Comparison of ENCODE assay signal across 22 cellular contexts in genomic region chr2:82339805-82340204, GRCh38.
DNase-seq lines count a peak whose midpoint lies in the region; ATAC-seq, FAIRE-seq and TF ChIP-seq lines count a peak whose summit lies in the region.
"Had no signal": no experiment of that assay in that cellular context is flagged by ENCODE, and none has a peak within 500 bp of the region (broad histone marks: within the 10 kb centered on the region; RNA-seq: fewer than 3 reads in every experiment).

No MANE protein-coding gene starts in this region.

- 23% methylated on average over 2 of the region's 2 CpGs for WGBS in A549 (ENCODE audit: missing lambda C conversion rate)
- WGBS in smooth muscle cell (ENCODE audit: low lambda C conversion rate), result 93% methylated on average over 2 of the region's 2 CpGs

- POLR2A ChIA-PET in A549 (lab: Yijun Ruan, JAX), result no interaction called here
- POLR2A ChIA-PET in naive thymus-derived CD8-positive, alpha-beta T cell (lab: Charles Lee), result no interaction called here

- H3K27ac ChIP-seq in A549, result no peak overlapping the region
- no peak overlapping the region for H3K27ac ChIP-seq in OCI-LY3 (ENCODE audit: low read length)
- peak overlapping the region; percentile 37 for H3K27ac ChIP-seq in smooth muscle cell (ENCODE audit: low read depth)
- H3K27ac ChIP-seq: 22Rv1, BLaER1 had no signal

- H2AFZ ChIP-seq in OCI-LY3 (ENCODE audit: low read depth, low read length) (no peak overlapping the region), smooth muscle cell (ENCODE audit: low read depth) (peak overlapping the region; percentile 57)

- FAIRE-seq in A549 (lab: Jason Lieb, UNC), result peak; percentile 13
- FAIRE-seq: GM12891, GM19239 had no signal

- TF ChIP-seq CTCF in A549 (IDR thresholded peaks at IDR 0.05) (no peak), OCI-LY3 (IDR thresholded peaks at IDR 0.05; ENCODE audit: low read depth, low read length) (no peak), smooth muscle cell (IDR thresholded peaks at IDR 0.05; ENCODE audit: borderline replicate concordance, insufficient read depth, poor library complexity, severe bottlenecking) (no peak)

- H3K9me3 ChIP-seq in A549, result 0 out of 3 replicates have a peak, but pooled peaks cover 3% of the 10 kb centered on the region
- no peaks in the 10 kb centered on the region for H3K9me3 ChIP-seq in OCI-LY3 (ENCODE audit: insufficient read depth, low read length)
- H3K9me3 ChIP-seq in smooth muscle cell (replicated peaks; ENCODE audit: low read depth), result no peaks in the 10 kb centered on the region
- H3K9me3 ChIP-seq: BE2C, BLaER1 had no signal

- H3K4me1 ChIP-seq in A549 (no peaks in the 10 kb centered on the region), OCI-LY3 (ENCODE audit: low read length) (peaks cover 19% of the 10 kb centered on the region), smooth muscle cell (ENCODE audit: low read depth) (no peaks in the 10 kb centered on the region)
- H3K4me1 ChIP-seq: BE2C had no signal

- H3K36me3 Mint-ChIP-seq in naive thymus-derived CD8-positive, alpha-beta T cell, result no peaks in the 10 kb centered on the region
- H3K36me3 Mint-ChIP-seq: CD14-positive monocyte; CD4-positive, alpha-beta memory T cell; CD4-positive, CD25-positive, alpha-beta regulatory T cell; CD8-positive, alpha-beta memory T cell had no signal

- DNase-seq in A549 (ENCODE audit: low read depth in 1 of 2, low spot score in 1 of 2) (no peak), smooth muscle cell (lab: John Stamatoyannopoulos, UW; ENCODE audit: unreplicated experiment) (no peak)
- DNase-seq in naive thymus-derived CD8-positive, alpha-beta T cell, result no peak
- no peak for DNase-seq in activated naive CD4-positive, alpha-beta T cell treated with anti-CD3 and anti-CD28 coated beads, Interleukin-2, amount 50 U/mL, for 16 hours
- DNase-seq: ACHN; BE2C; C1 segment of cervical spinal cord; CD4-positive, alpha-beta memory T cell; CD4-positive, CD25-positive, alpha-beta regulatory T cell; CD8-positive, alpha-beta memory T cell; COR-L47; DMS 273 treated with DMSO at 0.1 percent for 48 hours; DMS153; DMS79; DND-41; GDM1 had no signal

- TF ChIP-seq EP300 in A549 (IDR thresholded peaks at IDR 0.05), result no peak

- no peak overlapping the region for H3K27ac Mint-ChIP-seq in naive thymus-derived CD8-positive, alpha-beta T cell
- H3K27ac Mint-ChIP-seq: CD14-positive monocyte; CD4-positive, alpha-beta memory T cell; CD4-positive, CD25-positive, alpha-beta regulatory T cell; CD8-positive, alpha-beta memory T cell had no signal

- H3K4me2 ChIP-seq in A549 (no peak overlapping the region), OCI-LY3 (ENCODE audit: low read length) (0 out of 2 replicates have a peak overlapping the region, but pooled peaks have one; percentile 6), smooth muscle cell (peak overlapping the region; percentile 30)

- peaks cover 0 to 8% (median 4%) of the 10 kb centered on the region in 9 donors for H3K9me3 Mint-ChIP-seq in naive thymus-derived CD8-positive, alpha-beta T cell

- H3K4me3 ChIP-seq in A549 (no peak overlapping the region), OCI-LY3 (ENCODE audit: low read length) (no peak overlapping the region), smooth muscle cell (no peak overlapping the region)
- H3K4me3 ChIP-seq: BLaER1 had no signal

- H3K79me2 ChIP-seq in OCI-LY3 (ENCODE audit: low read length) (no peaks in the 10 kb centered on the region), smooth muscle cell (ENCODE audit: low read depth) (no peaks in the 10 kb centered on the region)

- H3K9ac ChIP-seq in OCI-LY3 (ENCODE audit: low read length) (no peak overlapping the region), smooth muscle cell (ENCODE audit: low read depth) (no peak overlapping the region)
- H3K9ac ChIP-seq: BLaER1 had no signal

- no peaks in the 10 kb centered on the region for H3K4me1 Mint-ChIP-seq in naive thymus-derived CD8-positive, alpha-beta T cell
- H3K4me1 Mint-ChIP-seq: CD14-positive monocyte; CD4-positive, alpha-beta memory T cell; CD4-positive, CD25-positive, alpha-beta regulatory T cell; CD8-positive, alpha-beta memory T cell had no signal

- H3K27me3 ChIP-seq in OCI-LY3 (ENCODE audit: low read depth, low read length) (no peaks in the 10 kb centered on the region), smooth muscle cell (ENCODE audit: low read depth) (no peaks in the 10 kb centered on the region)
- H3K27me3 ChIP-seq: BE2C, BLaER1 had no signal

- no peak overlapping the region for H3K4me3 Mint-ChIP-seq in naive thymus-derived CD8-positive, alpha-beta T cell
- H3K4me3 Mint-ChIP-seq: CD14-positive monocyte; CD4-positive, alpha-beta memory T cell; CD4-positive, CD25-positive, alpha-beta regulatory T cell; CD8-positive, alpha-beta memory T cell had no signal

- CTCF ChIA-PET in A549 (lab: Yijun Ruan, JAX), result no interaction called here

- TF ChIP-seq RAD21 in A549 (conservative IDR thresholded peaks at IDR 0.05 in 1 of 2, IDR thresholded peaks at IDR 0.05 in 1 of 2), result no peak

- ATAC-seq in A549, result no peak
- ATAC-seq in naive thymus-derived CD8-positive, alpha-beta T cell, result no peak

- H3K36me3 ChIP-seq in OCI-LY3 (replicated peaks; ENCODE audit: low read depth, low read length) (no peaks in the 10 kb centered on the region), smooth muscle cell (ENCODE audit: low read depth) (no peaks in the 10 kb centered on the region)
- H3K36me3 ChIP-seq: BE2C, BLaER1 had no signal

- no peaks in the 10 kb centered on the region for H3F3A ChIP-seq in smooth muscle cell (ENCODE audit: low read depth)

- H4K20me1 ChIP-seq in OCI-LY3 (ENCODE audit: insufficient read depth, low read length) (no peaks in the 10 kb centered on the region), smooth muscle cell (ENCODE audit: low read depth) (no peaks in the 10 kb centered on the region)
- H4K20me1 ChIP-seq: BLaER1 had no signal

- no peaks in the 10 kb centered on the region for H3K27me3 Mint-ChIP-seq in naive thymus-derived CD8-positive, alpha-beta T cell
- H3K27me3 Mint-ChIP-seq: CD4-positive, alpha-beta memory T cell; CD4-positive, CD25-positive, alpha-beta regulatory T cell; CD8-positive, alpha-beta memory T cell had no signal

- no peak for TF ChIP-seq POLR2A in A549 (IDR thresholded peaks at IDR 0.05; ENCODE audit: low read length)

TF ChIP-seq in A549, 52 proteins besides CTCF, POLR2A, EP300 and RAD21:
- no peak for TF ChIP-seq MAX (IDR thresholded peaks at IDR 0.05)
- TF ChIP-seq ATOH8 (CRISPR knock-in tag; IDR thresholded peaks at IDR 0.05; ENCODE audit: low read depth), result no peak
- no peak for TF ChIP-seq MAZ (IDR thresholded peaks at IDR 0.05; ENCODE audit: borderline replicate concordance, low read depth, low read length)
